17 cellular contexts compared by ENCODE assay signal in genomic region chr3:29141197-29141911, GRCh38.
A peak's percentile ranks its signal among the peaks of the same experiment; 100 is the strongest.
DNase-seq lines count a peak whose midpoint lies in the region; ATAC-seq and TF ChIP-seq lines count a peak whose summit lies in the region.
"Had no signal": no experiment of that assay in that cellular context is flagged by ENCODE, and none has a peak within 500 bp of the region (broad histone marks: within the 10 kb centered on the region; RNA-seq: fewer than 3 reads in every experiment).

No MANE protein-coding gene starts in this region.

- no peaks in the 10 kb centered on the region for H3K27me3 ChIP-seq in cardiac muscle cell
- no peaks in the 10 kb centered on the region for H3K27me3 ChIP-seq in parathyroid adenoma (ENCODE audit: control insufficient read depth, insufficient read depth, low read length)
- no peaks in the 10 kb centered on the region for H3K27me3 ChIP-seq in uterus

- intact Hi-C loops in Right ventricle myocardium superior (cut with DNase I) (loop anchor here (10.0 kb wide), 2 partner anchors 133 to 623 kb away; no protein-coding TSS in a partner anchor), uterus (cut with DNase I; ENCODE audit: low total_unique reads) (no loop called here)

- H3K4me3 ChIP-seq in cardiac muscle cell (no peak overlapping the region), parathyroid adenoma (ENCODE audit: low read depth, low read length) (no peak overlapping the region), uterus (no peak overlapping the region)
- H3K4me3 ChIP-seq: K562 had no signal

- H3K4me1 ChIP-seq in cardiac muscle cell (ENCODE audit: low read depth) (peaks cover 39% of the 10 kb centered on the region), parathyroid adenoma (no peaks in the 10 kb centered on the region), uterus (peaks cover 0 to 8% of the 10 kb centered on the region in 2 donors)

- H3K9me3 ChIP-seq in cardiac muscle cell (ENCODE audit: low read depth) (no peaks in the 10 kb centered on the region), parathyroid adenoma (ENCODE audit: control insufficient read depth, low read length) (no peaks in the 10 kb centered on the region), uterus (no peaks in the 10 kb centered on the region)

- DNase-seq in cardiac muscle cell (ENCODE audit: low read depth in 1 of 2, low spot score in 1 of 2) (peak; percentile 29 to 35), Right ventricle myocardium superior (no peak), fibroblast of gingiva (ENCODE audit: low read depth) (peak; percentile 12), uterus (no peak), HT-29 (ENCODE audit: low spot score) (no peak), dedifferentiated amniotic fluid mesenchymal stem cell (ENCODE audit: extremely low spot score) (no peak), SHP77 (lab: John Stamatoyannopoulos, UW) (no peak)
- DNase-seq: activated CD4-positive, alpha-beta T cell treated with anti-CD3 and anti-CD28 coated beads, Interleukin-2, amount 10 ng/mL, durations not matched to agents 7 days and 5 days; activated T-cell treated with anti-CD3 and anti-CD28 coated beads, Interleukin-2, amount 50 U/mL, for 24 hours; cortex of kidney; NCI-H1436 treated with DMSO at 0.1 percent for 48 hours; NCI-H524; stimulated activated CD4-positive, alpha-beta T cell treated with anti-CD3 and anti-CD28 coated beads, Interleukin-4, amount 100 ng/mL, for 1 hour; T1000 had no signal

- H3K36me3 ChIP-seq in cardiac muscle cell (no peaks in the 10 kb centered on the region), parathyroid adenoma (ENCODE audit: control insufficient read depth, insufficient read depth, low read length) (no peaks in the 10 kb centered on the region), uterus (no peaks in the 10 kb centered on the region)

- H2AFZ ChIP-seq in parathyroid adenoma = peak overlapping the region; percentile 35

- H3K79me2 ChIP-seq in parathyroid adenoma = no peaks in the 10 kb centered on the region

- no peak for ATAC-seq in Right ventricle myocardium superior (ENCODE audit: poor library complexity)
- ATAC-seq: esophagus mucosa, K562 had no signal

- TF ChIP-seq CTCF in cardiac muscle cell (IDR thresholded peaks at IDR 0.05; ENCODE audit: low read depth, low read length) (no peak), parathyroid adenoma (IDR thresholded peaks at IDR 0.05) (no peak), uterus (IDR thresholded peaks at IDR 0.05) (no peak)

- H3K27ac ChIP-seq in cardiac muscle cell (peak overlapping the region; percentile 24), parathyroid adenoma (no peak overlapping the region), uterus (peak overlapping the region; percentile 39 to 61)

- H3K4me2 ChIP-seq in parathyroid adenoma (ENCODE audit: low read length) = no peak overlapping the region

- no peak for TF ChIP-seq POLR2A in uterus (IDR thresholded peaks at IDR 0.05)

- no peak overlapping the region for H3K9ac ChIP-seq in parathyroid adenoma

Comparison
In these comparisons a context has a peak if more than half of its experiments do, and no peak if none do; other contexts are left out.
1. DNase-seq: peak in cardiac muscle cell (2 of 2) and fibroblast of gingiva (single experiment); none in Right ventricle myocardium superior (single experiment), uterus (0 of 2), HT-29 (single experiment), dedifferentiated amniotic fluid mesenchymal stem cell (single experiment) and SHP77 (0 of 2).